In the genomic region with DNA sequence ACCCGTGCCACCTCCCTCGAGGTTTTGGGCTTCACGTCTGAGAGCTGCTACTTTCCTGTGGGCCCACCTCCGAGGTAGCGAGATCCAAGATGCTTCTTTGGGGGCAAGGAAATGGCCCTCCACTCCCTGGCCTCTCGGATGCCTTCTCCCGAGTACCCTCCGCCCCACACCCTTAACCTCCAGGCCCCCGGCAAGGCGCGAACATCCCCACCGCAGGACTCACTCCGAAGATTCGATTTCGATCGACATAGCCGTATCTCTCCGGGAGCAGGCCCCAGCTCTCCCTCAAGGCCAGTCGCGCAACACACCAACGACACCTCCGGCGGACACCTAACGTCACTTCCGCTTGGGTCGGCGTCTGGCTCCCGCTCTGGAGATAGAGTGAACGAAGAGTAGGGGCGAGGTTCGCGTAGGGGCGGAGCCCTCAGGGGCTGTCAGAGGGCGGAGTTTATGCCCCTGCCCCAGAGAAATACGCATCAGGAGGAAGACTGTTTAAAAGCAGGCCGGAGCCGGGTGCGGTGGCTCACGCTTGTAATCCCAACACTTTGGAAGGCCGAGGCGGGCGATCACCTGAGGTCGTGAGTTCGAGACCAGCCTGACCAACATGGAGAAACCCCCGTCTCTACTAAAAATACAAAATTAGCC, we compare ENCODE assay signal across 8 cellular contexts. TPM values are rescaled to one million over a fixed set of nuclear protein-coding genes. Genes with fewer than 3 reads are reported as not detected.
A peak's percentile ranks its signal among the peaks of the same experiment; 100 is the strongest.
DNase-seq lines count a peak whose midpoint lies in the region; ATAC-seq lines count a peak whose summit lies in the region.

A gene (minus strand): TSS at position 315 of the 645 bp plus-strand sequence. CDS start 66 bp downstream, at position 249.

- CTCF ChIA-PET in activated CD8-positive, alpha-beta memory T cell treated with anti-CD3 and anti-CD28 coated beads, Interleukin-2, amount 10 ng/mL, durations not matched to agents 7 days and 5 days (lab: Charles Lee) = interaction anchor here (0.6 to 3.2 kb wide), 5 partner anchors 9 to 152 kb away, joined by 3 to 14 read pairs (median 5); no protein-coding TSS in a partner anchor

- no peaks in the 10 kb centered on the region for H3K27me3 Mint-ChIP-seq in activated CD8-positive, alpha-beta memory T cell treated with anti-CD3 and anti-CD28 coated beads, Interleukin-2, amount 10 ng/mL, durations not matched to agents 7 days and 5 days

- under 1% methylated on average over 40 of the region's 45 CpGs for WGBS in mesenchymal stem cell

- H2BK12ac ChIP-seq in mesenchymal stem cell (ENCODE audit: low read length in 2 of 2) = no peak within 1 kb of the TSS

- H3K4me1 ChIP-seq in NT2/D1 (ENCODE audit: insufficient read depth, insufficient read length) = no peaks in the 10 kb centered on the region
- peaks cover 3% of the 10 kb centered on the region for H3K4me1 ChIP-seq in endocrine pancreas (ENCODE audit: control insufficient read depth, insufficient read depth, low read length)
- H3K4me1 ChIP-seq in mesenchymal stem cell (ENCODE audit: control insufficient read depth, insufficient read depth, low read depth, low read length) = peaks cover 4% of the 10 kb centered on the region

- H3K9me3 Mint-ChIP-seq in activated CD8-positive, alpha-beta memory T cell treated with anti-CD3 and anti-CD28 coated beads, Interleukin-2, amount 10 ng/mL, durations not matched to agents 7 days and 5 days (ENCODE audit: low read depth) = no peaks in the 10 kb centered on the region

- H3K4me1 Mint-ChIP-seq in activated CD8-positive, alpha-beta memory T cell treated with anti-CD3 and anti-CD28 coated beads, Interleukin-2, amount 10 ng/mL, durations not matched to agents 7 days and 5 days = peaks cover 43% of the 10 kb centered on the region

- no peak within 1 kb of the TSS for H2BK5ac ChIP-seq in mesenchymal stem cell (ENCODE audit: low read depth, low read length, poor library complexity, severe bottlenecking)

- no peaks in the 10 kb centered on the region for H3K27me3 ChIP-seq in NT2/D1 (ENCODE audit: insufficient read depth, insufficient read length)
- no peaks in the 10 kb centered on the region for H3K27me3 ChIP-seq in endocrine pancreas (ENCODE audit: control insufficient read depth, insufficient read depth, low read length)
- no peaks in the 10 kb centered on the region for H3K27me3 ChIP-seq in mesenchymal stem cell (ENCODE audit: control insufficient read depth in 1 of 2, insufficient read depth in 1 of 2, low read length in 2 of 2)

- H3K27ac ChIP-seq in mesenchymal stem cell (ENCODE audit: low read length, poor library complexity, severe bottlenecking) = peak within 1 kb of the TSS; percentile 49

- DNase-seq in COR-L47 (lab: John Stamatoyannopoulos, UW) = peak; percentile 95
- peak in 75 of 76 experiments; percentile 26 to 95 (median 91) for DNase-seq in HUDEP-2 (lab: John Stamatoyannopoulos, UW; ENCODE audit: unreplicated experiment in 76 of 76)
- peak; percentile 98 for DNase-seq in NT2/D1 (ENCODE audit: low read depth, low spot score)
- peak; percentile 98 for DNase-seq in activated CD8-positive, alpha-beta memory T cell treated with anti-CD3 and anti-CD28 coated beads, Interleukin-2, amount 10 ng/mL, durations not matched to agents 7 days and 5 days
- peak; percentile 98 for DNase-seq in mesenchymal stem cell
- DNase-seq in stimulated activated CD8-positive, alpha-beta memory T cell treated with anti-CD3 and anti-CD28 coated beads, Interleukin-12 subunit alpha, Interleukin-12 subunit beta, amount 100 ng/mL, for 4 hours (ENCODE audit: low read depth) = peak; percentile 88

- H3K4me3 ChIP-seq in NT2/D1 (ENCODE audit: insufficient read length, low read depth) (peak within 1 kb of the TSS; percentile 100), endocrine pancreas (ENCODE audit: control insufficient read depth, insufficient read depth, low read length) (peak within 1 kb of the TSS; percentile 86), mesenchymal stem cell (ENCODE audit: insufficient read depth in 1 of 2, low read depth in 1 of 2, low read length in 2 of 2) (peak within 1 kb of the TSS; percentile 71 to 97)

- no peak within 1 kb of the TSS for H2BK120ac ChIP-seq in mesenchymal stem cell (ENCODE audit: low read depth, low read length)

- ATAC-seq in GM21381 (IDR thresholded peaks at IDR 0.05; ENCODE audit: unreplicated experiment) = peak; percentile 99
- ATAC-seq in activated CD8-positive, alpha-beta memory T cell treated with anti-CD3 and anti-CD28 coated beads, Interleukin-2, amount 10 ng/mL, durations not matched to agents 7 days and 5 days = peak; percentile 98

- H2AFZ ChIP-seq in mesenchymal stem cell (ENCODE audit: low read depth, low read length) = peak within 1 kb of the TSS; percentile 60

- peaks cover 24% of the 10 kb centered on the region for H3K36me3 Mint-ChIP-seq in activated CD8-positive, alpha-beta memory T cell treated with anti-CD3 and anti-CD28 coated beads, Interleukin-2, amount 10 ng/mL, durations not matched to agents 7 days and 5 days

- peak within 1 kb of the TSS; percentile 99 for H3K27ac Mint-ChIP-seq in activated CD8-positive, alpha-beta memory T cell treated with anti-CD3 and anti-CD28 coated beads, Interleukin-2, amount 10 ng/mL, durations not matched to agents 7 days and 5 days

- H2AK5ac ChIP-seq in mesenchymal stem cell (ENCODE audit: low read length, severe bottlenecking) = no peak within 1 kb of the TSS

- peak within 1 kb of the TSS; percentile 73 for H4K8ac ChIP-seq in mesenchymal stem cell (ENCODE audit: low read length)

- peak within 1 kb of the TSS; percentile 86 for H3K4me2 ChIP-seq in mesenchymal stem cell (ENCODE audit: low read length, poor library complexity, severe bottlenecking)

- peak within 1 kb of the TSS in 1 of 2 experiments; percentile 84 for H3K23ac ChIP-seq in mesenchymal stem cell (ENCODE audit: low read length in 2 of 2)

- H3K18ac ChIP-seq in mesenchymal stem cell (ENCODE audit: low read depth in 1 of 2, low read length in 2 of 2) = peak within 1 kb of the TSS; percentile 15 to 97

- no peak within 1 kb of the TSS for H2BK15ac ChIP-seq in mesenchymal stem cell (ENCODE audit: low read depth, poor library complexity, severe bottlenecking)

- H3K9ac ChIP-seq in NT2/D1 (ENCODE audit: insufficient read length, low read depth) (peak within 1 kb of the TSS; percentile 100), endocrine pancreas (ENCODE audit: control insufficient read depth, insufficient read depth, low read length) (peak within 1 kb of the TSS; percentile 91), mesenchymal stem cell (ENCODE audit: low read length) (peak within 1 kb of the TSS; percentile 98)

- peak within 1 kb of the TSS; percentile 2 for H4K91ac ChIP-seq in mesenchymal stem cell (ENCODE audit: low read length)

- H3K4me3 Mint-ChIP-seq in activated CD8-positive, alpha-beta memory T cell treated with anti-CD3 and anti-CD28 coated beads, Interleukin-2, amount 10 ng/mL, durations not matched to agents 7 days and 5 days = peak within 1 kb of the TSS; percentile 98

- peaks cover 4% of the 10 kb centered on the region for H3K79me1 ChIP-seq in mesenchymal stem cell (replicated peaks; ENCODE audit: low read length, poor library complexity, severe bottlenecking)

- H3K36me3 ChIP-seq in NT2/D1 (ENCODE audit: insufficient read depth, insufficient read length, low read length) (peaks cover 34% of the 10 kb centered on the region), endocrine pancreas (ENCODE audit: control insufficient read depth, insufficient read depth, low read length) (peaks cover 2% of the 10 kb centered on the region), mesenchymal stem cell (ENCODE audit: control insufficient read depth in 1 of 2, insufficient read depth in 2 of 2, low read depth in 1 of 2, low read length in 2 of 2) (peaks cover 10 to 32% of the 10 kb centered on the region in 2 experiments)

- peak within 1 kb of the TSS in 1 of 2 experiments; percentile 92 for H3K4ac ChIP-seq in mesenchymal stem cell (ENCODE audit: low read depth in 1 of 2, low read length in 2 of 2)

- H3K9me3 ChIP-seq in NT2/D1 (ENCODE audit: insufficient read depth, low read length) (no peaks in the 10 kb centered on the region), endocrine pancreas (ENCODE audit: control insufficient read depth, low read length) (no peaks in the 10 kb centered on the region), mesenchymal stem cell (ENCODE audit: control insufficient read depth, low read length) (no peaks in the 10 kb centered on the region)

- peak within 1 kb of the TSS in 1 of 2 experiments; percentile 68 for H3K14ac ChIP-seq in mesenchymal stem cell (ENCODE audit: low read length in 2 of 2)

RNA-seq across cellular contexts. Expression of the gene that starts here (rescaled TPM):
- total RNA-seq in activated CD8-positive, alpha-beta memory T cell treated with anti-CD3 and anti-CD28 coated beads, Interleukin-2, amount 10 ng/mL, durations not matched to agents 7 days and 5 days = 10 to 100 TPM; 20.0 to 23.0 TPM
- polyA plus RNA-seq in mesenchymal stem cell (2013, experiment 1 of 2) = 10.1 TPM
- 10.5 TPM for polyA plus RNA-seq in mesenchymal stem cell (2013, experiment 2 of 2)

Comparison
In these comparisons a context has a peak if more than half of its experiments do, and no peak if none do; other contexts are left out.
1. Peak in every context shown above with its lines: DNase-seq, ATAC-seq, H3K4me3 ChIP-seq and H3K27ac ChIP-seq.